ENCODE assay signal across 8 cellular contexts in the genomic region with DNA sequence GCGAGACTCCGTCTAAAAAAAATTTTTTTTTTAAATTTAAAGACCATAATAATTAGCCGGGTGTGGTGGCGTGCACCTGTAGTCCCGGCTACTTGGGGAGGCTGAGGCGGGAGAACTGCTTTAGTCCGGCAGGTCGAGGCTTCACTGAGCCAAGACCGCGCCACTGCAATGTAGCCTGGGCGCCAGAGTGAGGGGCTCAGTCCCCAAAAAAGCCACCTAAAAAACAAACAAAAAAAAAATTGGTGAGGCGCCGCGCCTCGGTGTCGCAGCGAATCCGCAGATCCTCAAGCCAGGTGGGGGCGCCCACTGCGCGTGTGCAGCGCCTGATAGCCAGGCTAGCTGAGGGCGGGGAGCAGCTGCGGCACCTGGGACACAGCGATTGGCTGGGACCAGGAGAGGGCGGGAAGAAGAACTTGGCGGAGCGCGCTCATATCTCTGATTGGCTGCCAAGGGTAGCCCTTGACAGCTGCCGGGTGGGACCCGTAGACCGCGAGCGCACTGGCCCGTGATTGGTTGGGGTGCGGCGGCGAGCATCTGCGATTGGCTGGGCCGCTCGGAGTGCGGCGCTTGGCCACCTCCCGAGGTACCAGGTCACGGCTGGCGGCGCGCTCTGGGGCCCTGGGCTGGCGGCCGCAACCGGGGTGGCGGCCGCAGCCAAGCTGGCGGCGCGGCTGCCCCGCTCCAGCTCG. TPM values are rescaled to one million over a fixed set of nuclear protein-coding genes. Genes with fewer than 3 reads are reported as not detected.
DNase-seq lines count a peak whose midpoint lies in the region; ATAC-seq, FAIRE-seq and TF ChIP-seq lines count a peak whose summit lies in the region.

No MANE protein-coding gene starts in this region.

- 6 to 8% methylated on average over 47 to 58 of the region's 58 CpGs for WGBS in pancreas, 2 donors
- 8 to 12% methylated on average over 41 to 56 of the region's 58 CpGs for WGBS in tibial nerve, 2 donors

- ATAC-seq in HG02623 (IDR thresholded peaks at IDR 0.05; ENCODE audit: unreplicated experiment): peak; percentile 94
- peak; percentile 80 to 94 (median 84) for ATAC-seq in pancreas

- H3K4me3 ChIP-seq in GM12865 (ENCODE audit: low read depth, low read length): no peak overlapping the region
- no peak overlapping the region; the same call in 1 of the 2 replicates for H3K4me3 ChIP-seq in SJSA1
- H3K4me3 ChIP-seq in pancreas: peak overlapping the region in 2 of 4 donors; percentile 13 to 51
- peak overlapping the region in 1 of 4 donors; percentile 40 for H3K4me3 ChIP-seq in tibial nerve

- H3K36me3 ChIP-seq in SJSA1: no peaks in the 10 kb centered on the region
- no peaks in the 10 kb centered on the region for H3K36me3 ChIP-seq in pancreas
- no peaks in the 10 kb centered on the region for H3K36me3 ChIP-seq in tibial nerve

- intact Hi-C loops in pancreas (cut with DNase I): no loop called here

- TF ChIP-seq CTCF in GM12865 (IDR thresholded peaks at IDR 0.05; ENCODE audit: insufficient read depth, low read depth, low read length, missing control alignments): peak; percentile 38
- TF ChIP-seq CTCF in pancreas (IDR thresholded peaks at IDR 0.05): peak in 1 of 4 donors; percentile 41
- peak; percentile 39 to 64 (median 51) for TF ChIP-seq CTCF in tibial nerve (IDR thresholded peaks at IDR 0.05)

- peak; percentile 24 to 26 for TF ChIP-seq EP300 in tibial nerve (IDR thresholded peaks at IDR 0.05)

- H3K27me3 ChIP-seq in SJSA1 (replicated peaks): peaks cover 79% of the 10 kb centered on the region
- H3K27me3 ChIP-seq in pancreas: no peaks in the 10 kb centered on the region
- H3K27me3 ChIP-seq in tibial nerve: peaks cover 2 to 82% of the 10 kb centered on the region in 2 donors

- no peak for TF ChIP-seq POLR2A in tibial nerve (IDR thresholded peaks at IDR 0.05)

- H3K27ac ChIP-seq in SJSA1: no peak overlapping the region
- no peak overlapping the region for H3K27ac ChIP-seq in pancreas
- no peak overlapping the region for H3K27ac ChIP-seq in tibial nerve

- H3K4me1 ChIP-seq in SJSA1 (replicated peaks) (no peaks in the 10 kb centered on the region), pancreas (peaks cover 23 to 32% (median 31%) of the 10 kb centered on the region in 3 donors), tibial nerve (peaks cover 0 to 21% (median 7%) of the 10 kb centered on the region in 4 donors)

- no peaks in the 10 kb centered on the region for H3K9me3 ChIP-seq in SJSA1 (replicated peaks)
- H3K9me3 ChIP-seq in pancreas: no peaks in the 10 kb centered on the region
- H3K9me3 ChIP-seq in tibial nerve: no peaks in the 10 kb centered on the region

- DNase-seq in GM12865 (ENCODE audit: low read depth) (peak; percentile 100), NCI-H1048 (lab: John Stamatoyannopoulos, UW) (peak; percentile 85), SJSA1 (ENCODE audit: low read depth in 1 of 2, low spot score in 2 of 2) (peak; percentile 94 to 97), activated gamma-delta T cell treated with Interleukin-2 at 50 U/mL for 16 hours (peak; percentile 96), frontal cortex (ENCODE audit: low spot score in 2 of 2) (peak; percentile 97 to 100), pancreas (peak; percentile 97 to 99 (median 99)), tibial nerve (ENCODE audit: low spot score in 2 of 2) (peak; percentile 71 to 79)

- peak; percentile 61 for FAIRE-seq in frontal cortex (lab: Jason Lieb, UNC)
- FAIRE-seq in pancreas (lab: Jason Lieb, UNC): peak; percentile 82

RNA-seq across cellular contexts. Expression of a gene that starts 9.0 kb away (rescaled TPM):
- not detected in 2 replicates for total RNA-seq in SJSA1 (2014; rRNA removed; shearing (Covaris generic))
- total RNA-seq in frontal cortex: not detected
- total RNA-seq in pancreas: 1 to 10 TPM; 1.7 to 5.1 (median 2.4) TPM
- 10 to 100 TPM; 10.5 to 12.1 TPM for polyA plus RNA-seq in pancreas
- under 1 TPM in 1 of 4 donors, not detected in 3; 0.30 TPM for total RNA-seq in tibial nerve

RNA-seq across cellular contexts. Expression of a gene that starts 14.3 kb away (rescaled TPM):
- not detected in 2 replicates for total RNA-seq in SJSA1 (2014; rRNA removed; shearing (Covaris generic))
- 0.41 TPM for total RNA-seq in frontal cortex
- total RNA-seq in pancreas: 1 to 10 TPM in 2 of 6 donors, under 1 TPM in 4; 0.37 to 5.1 (median 0.73) TPM
- polyA plus RNA-seq in pancreas: 1 to 10 TPM in 1 of 2 donors, under 1 TPM in 1; 0.12 to 3.2 TPM
- total RNA-seq in tibial nerve: not detected

RNA-seq across cellular contexts. Expression of a gene that starts 16.4 kb away (rescaled TPM):
- 545 and 625 TPM in 2 replicates for total RNA-seq in SJSA1 (2014; rRNA removed; shearing (Covaris generic))
- 0.82 TPM for total RNA-seq in frontal cortex
- total RNA-seq in pancreas: 10 to 100 TPM; 26.8 to 91.1 (median 66.7) TPM
- 100 to 1,000 TPM; 166 to 185 TPM for polyA plus RNA-seq in pancreas
- total RNA-seq in tibial nerve: 10 to 100 TPM in 2 of 4 donors, 1 to 10 TPM in 2; 2.4 to 47.4 (median 11.5) TPM

RNA-seq across cellular contexts. Expression of a gene that starts 20.0 kb away (rescaled TPM):
- 16.2 and 30.6 TPM in 2 replicates for total RNA-seq in SJSA1 (2014; rRNA removed; shearing (Covaris generic))
- total RNA-seq in frontal cortex: 15.5 TPM
- total RNA-seq in pancreas: 10 to 100 TPM; 10.5 to 24.1 (median 12.4) TPM
- 100 to 1,000 TPM in 1 of 2 donors, 10 to 100 TPM in 1; 93.1 to 119 TPM for polyA plus RNA-seq in pancreas
- 10 to 100 TPM; 17.7 to 46.9 (median 38.5) TPM for total RNA-seq in tibial nerve

RNA-seq across cellular contexts. Expression of a gene that starts 20.1 kb away (rescaled TPM):
- 27.4 and 28.2 TPM in 2 replicates for total RNA-seq in SJSA1 (2014; rRNA removed; shearing (Covaris generic))
- total RNA-seq in frontal cortex: 6.1 TPM
- 10 to 100 TPM in 1 of 6 donors, 1 to 10 TPM in 5; 6.2 to 13.0 (median 7.7) TPM for total RNA-seq in pancreas
- 10 to 100 TPM; 33.2 to 38.2 TPM for polyA plus RNA-seq in pancreas
- 10 to 100 TPM; 12.2 to 28.5 (median 18.0) TPM for total RNA-seq in tibial nerve
